ENCODE assay signal across 8 cellular contexts in the genomic region with DNA sequence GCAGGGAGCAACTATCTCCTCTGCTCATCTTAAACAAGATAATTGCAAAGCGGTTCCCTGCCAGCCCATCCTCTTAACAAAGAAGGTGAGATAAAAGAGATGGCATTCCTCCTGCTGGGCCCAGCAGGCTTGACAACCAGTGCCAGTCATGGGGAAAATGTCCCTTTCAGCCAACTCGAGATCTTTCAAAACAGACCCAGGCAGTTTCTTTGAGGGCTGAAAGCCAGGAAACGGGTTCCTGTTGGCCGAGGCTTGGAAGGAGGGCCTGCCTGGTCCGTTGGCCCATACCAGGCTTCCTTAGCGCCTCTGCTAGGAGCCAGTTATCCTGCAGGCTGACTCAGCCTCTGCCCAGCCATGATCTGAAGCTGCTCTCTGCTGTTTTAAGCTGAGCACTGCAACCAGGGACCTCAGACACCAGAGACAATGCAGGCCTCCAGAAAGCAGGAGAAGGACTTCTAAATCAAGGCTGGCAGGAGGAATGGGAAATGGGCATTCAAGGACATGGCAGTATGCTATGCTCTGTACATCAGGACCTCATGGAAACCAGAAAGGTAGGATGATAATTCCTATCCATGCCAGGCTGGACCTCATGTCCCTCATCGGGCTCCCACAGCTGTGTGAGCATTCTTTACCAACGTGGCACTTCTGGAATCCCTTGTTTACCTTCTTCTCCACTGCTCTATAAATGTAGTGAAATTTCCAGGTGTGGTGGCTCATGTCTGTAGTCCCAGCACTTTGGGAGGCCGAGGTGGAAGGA.
A peak's percentile ranks its signal among the peaks of the same experiment; 100 is the strongest.
DNase-seq lines count a peak whose midpoint lies in the region; ATAC-seq and TF ChIP-seq lines count a peak whose summit lies in the region.

No MANE protein-coding gene starts in this region.

- no peak overlapping the region for H3K4me3 ChIP-seq in HFF-Myc (replicated peaks; ENCODE audit: low read depth, low read length)

- TF ChIP-seq CTCF in 22Rv1 (IDR thresholded peaks at IDR 0.05) (peak; percentile 17; the same call in 1 of the 2 replicates), HFF-Myc (IDR thresholded peaks at IDR 0.05; ENCODE audit: low read depth, low read length, missing control alignments) (peak; percentile 49)

- DNase-seq in HFF-Myc (ENCODE audit: extremely low read depth, low read depth) (peak; percentile 24), head of caudate nucleus (peak; percentile 34 to 88 (median 74)), posterior cingulate gyrus (peak; percentile 46 to 96 (median 72))
- DNase-seq in activated effector memory CD4-positive, alpha-beta T cell treated with anti-CD3 and anti-CD28 coated beads, Interleukin-2, amount 50 U/mL, for 16 hours = no peak

- no peak overlapping the region for H3K27ac ChIP-seq in 22Rv1

- ATAC-seq in SK-N-SH treated with all-trans-retinoic acid at 6 μM for 48 hours = peak; percentile 72
- no peak for ATAC-seq in HG03039 (IDR thresholded peaks at IDR 0.05; ENCODE audit: unreplicated experiment)
- no peak for ATAC-seq in GM21381 (IDR thresholded peaks at IDR 0.05; ENCODE audit: unreplicated experiment)

- intact Hi-C loops in head of caudate nucleus (cut with DNase I) (loop anchor here (5.0 to 10.0 kb wide), 3 partner anchors 46 to 301 kb away; no protein-coding TSS in a partner anchor), posterior cingulate gyrus (cut with DNase I) (loop anchor here (1.0 kb wide), 2 partner anchors 45 to 300 kb away; no protein-coding TSS in a partner anchor)

TF ChIP-seq in SK-N-SH treated with all-trans-retinoic acid at 6 μM for 48 hours, 23 proteins besides CTCF, POLR2A, EP300 and RAD21:
- TF ChIP-seq, protein P1, sequence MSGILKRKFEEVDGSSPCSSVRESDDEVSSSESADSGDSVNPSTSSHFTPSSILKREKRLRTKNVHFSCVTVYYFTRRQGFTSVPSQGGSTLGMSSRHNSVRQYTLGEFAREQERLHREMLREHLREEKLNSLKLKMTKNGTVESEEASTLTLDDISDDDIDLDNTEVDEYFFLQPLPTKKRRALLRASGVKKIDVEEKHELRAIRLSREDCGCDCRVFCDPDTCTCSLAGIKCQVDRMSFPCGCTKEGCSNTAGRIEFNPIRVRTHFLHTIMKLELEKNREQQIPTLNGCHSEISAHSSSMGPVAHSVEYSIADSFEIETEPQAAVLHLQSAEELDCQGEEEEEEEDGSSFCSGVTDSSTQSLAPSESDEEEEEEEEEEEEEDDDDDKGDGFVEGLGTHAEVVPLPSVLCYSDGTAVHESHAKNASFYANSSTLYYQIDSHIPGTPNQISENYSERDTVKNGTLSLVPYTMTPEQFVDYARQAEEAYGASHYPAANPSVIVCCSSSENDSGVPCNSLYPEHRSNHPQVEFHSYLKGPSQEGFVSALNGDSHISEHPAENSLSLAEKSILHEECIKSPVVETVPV (CRISPR knock-in tag; IDR thresholded peaks at IDR 0.05) = no peak
- TF ChIP-seq ZNF565 (CRISPR knock-in tag; conservative IDR thresholded peaks at IDR 0.05; ENCODE audit: low read depth) = no peak
- TF ChIP-seq CREB5 (CRISPR knock-in tag; IDR thresholded peaks at IDR 0.05; ENCODE audit: low read depth) = no peak
- no peak for TF ChIP-seq RARB (CRISPR knock-in tag; IDR thresholded peaks at IDR 0.05)
- no peak for TF ChIP-seq CSDC2 (CRISPR knock-in tag; IDR thresholded peaks at IDR 0.05)
- no peak for TF ChIP-seq OSR1 (CRISPR knock-in tag; IDR thresholded peaks at IDR 0.05)
